In the genomic region with DNA sequence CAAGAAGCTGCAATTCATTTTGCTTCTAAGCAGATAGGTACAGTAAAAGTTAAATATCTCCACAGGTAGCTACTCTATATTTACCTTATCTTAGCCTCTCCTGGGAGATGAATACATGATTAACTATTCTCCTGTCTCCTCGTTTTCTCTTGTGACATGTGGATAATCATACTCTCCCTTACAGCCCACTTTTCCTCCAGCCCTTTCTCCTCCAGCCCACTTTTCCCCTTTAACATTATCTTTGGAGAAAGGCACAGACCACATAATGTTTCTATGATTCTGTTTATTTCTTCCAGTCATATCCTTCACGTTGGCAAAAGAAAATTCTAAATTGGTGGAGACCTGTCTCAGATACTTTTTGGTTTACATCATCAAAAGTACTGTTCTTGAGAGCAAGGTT, we compare ENCODE assay signal across 6 cellular contexts.
"Had no signal": no experiment of that assay in that cellular context is flagged by ENCODE, and none has a peak within 500 bp of the region (broad histone marks: within the 10 kb centered on the region; RNA-seq: fewer than 3 reads in every experiment).

No MANE protein-coding gene starts in this region.

- DNase-seq: H9, HCEC 1CT, IMR-90, KG1 had no signal

- ATAC-seq: GM23338, K562 had no signal
